ENCODE assay signal across 1 cellular context in the genomic region with DNA sequence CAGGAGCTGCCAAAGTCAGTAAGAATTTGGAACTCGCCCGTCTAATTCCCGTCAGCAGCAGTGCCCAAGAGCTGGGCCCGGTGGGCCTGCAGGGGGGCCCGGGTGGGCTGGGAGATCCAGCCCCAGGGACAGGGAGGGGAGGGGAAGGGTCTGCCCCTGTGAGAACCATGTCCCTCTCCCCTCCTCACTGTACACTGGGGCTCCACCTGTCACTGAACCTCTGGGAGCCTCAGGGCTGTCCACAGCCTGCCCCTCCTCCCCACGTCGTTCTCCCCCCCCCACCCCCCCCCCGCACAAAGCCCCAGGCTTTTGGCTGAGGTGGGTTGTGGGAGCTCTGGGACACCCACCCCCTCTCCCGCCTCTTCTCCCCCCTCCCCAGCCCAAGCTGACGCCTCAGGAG.
TF ChIP-seq lines count a peak whose summit lies in the region.

No MANE protein-coding gene starts in this region.

TF ChIP-seq in GM23338, 12 proteins besides CTCF, POLR2A, EP300 and RAD21 (continued from another document):
- no peak for TF ChIP-seq ZNF114 (CRISPR knock-in tag; IDR thresholded peaks at IDR 0.05)
- TF ChIP-seq STAT1 (IDR thresholded peaks at IDR 0.05; ENCODE audit: unreplicated experiment) = no peak
- TF ChIP-seq EZH2 (IDR thresholded peaks at IDR 0.05; ENCODE audit: low read depth, unreplicated experiment) = no peak
- no peak for TF ChIP-seq POLR2AphosphoS5 (IDR thresholded peaks at IDR 0.05; ENCODE audit: low read depth)
- TF ChIP-seq EZH2phosphoT487 (IDR thresholded peaks at IDR 0.05; ENCODE audit: unreplicated experiment) = no peak
- TF ChIP-seq JUNB (IDR thresholded peaks at IDR 0.05; ENCODE audit: unreplicated experiment) = no peak
- TF ChIP-seq NANOG (IDR thresholded peaks at IDR 0.05; ENCODE audit: borderline replicate concordance) = no peak
- TF ChIP-seq, protein P1, sequence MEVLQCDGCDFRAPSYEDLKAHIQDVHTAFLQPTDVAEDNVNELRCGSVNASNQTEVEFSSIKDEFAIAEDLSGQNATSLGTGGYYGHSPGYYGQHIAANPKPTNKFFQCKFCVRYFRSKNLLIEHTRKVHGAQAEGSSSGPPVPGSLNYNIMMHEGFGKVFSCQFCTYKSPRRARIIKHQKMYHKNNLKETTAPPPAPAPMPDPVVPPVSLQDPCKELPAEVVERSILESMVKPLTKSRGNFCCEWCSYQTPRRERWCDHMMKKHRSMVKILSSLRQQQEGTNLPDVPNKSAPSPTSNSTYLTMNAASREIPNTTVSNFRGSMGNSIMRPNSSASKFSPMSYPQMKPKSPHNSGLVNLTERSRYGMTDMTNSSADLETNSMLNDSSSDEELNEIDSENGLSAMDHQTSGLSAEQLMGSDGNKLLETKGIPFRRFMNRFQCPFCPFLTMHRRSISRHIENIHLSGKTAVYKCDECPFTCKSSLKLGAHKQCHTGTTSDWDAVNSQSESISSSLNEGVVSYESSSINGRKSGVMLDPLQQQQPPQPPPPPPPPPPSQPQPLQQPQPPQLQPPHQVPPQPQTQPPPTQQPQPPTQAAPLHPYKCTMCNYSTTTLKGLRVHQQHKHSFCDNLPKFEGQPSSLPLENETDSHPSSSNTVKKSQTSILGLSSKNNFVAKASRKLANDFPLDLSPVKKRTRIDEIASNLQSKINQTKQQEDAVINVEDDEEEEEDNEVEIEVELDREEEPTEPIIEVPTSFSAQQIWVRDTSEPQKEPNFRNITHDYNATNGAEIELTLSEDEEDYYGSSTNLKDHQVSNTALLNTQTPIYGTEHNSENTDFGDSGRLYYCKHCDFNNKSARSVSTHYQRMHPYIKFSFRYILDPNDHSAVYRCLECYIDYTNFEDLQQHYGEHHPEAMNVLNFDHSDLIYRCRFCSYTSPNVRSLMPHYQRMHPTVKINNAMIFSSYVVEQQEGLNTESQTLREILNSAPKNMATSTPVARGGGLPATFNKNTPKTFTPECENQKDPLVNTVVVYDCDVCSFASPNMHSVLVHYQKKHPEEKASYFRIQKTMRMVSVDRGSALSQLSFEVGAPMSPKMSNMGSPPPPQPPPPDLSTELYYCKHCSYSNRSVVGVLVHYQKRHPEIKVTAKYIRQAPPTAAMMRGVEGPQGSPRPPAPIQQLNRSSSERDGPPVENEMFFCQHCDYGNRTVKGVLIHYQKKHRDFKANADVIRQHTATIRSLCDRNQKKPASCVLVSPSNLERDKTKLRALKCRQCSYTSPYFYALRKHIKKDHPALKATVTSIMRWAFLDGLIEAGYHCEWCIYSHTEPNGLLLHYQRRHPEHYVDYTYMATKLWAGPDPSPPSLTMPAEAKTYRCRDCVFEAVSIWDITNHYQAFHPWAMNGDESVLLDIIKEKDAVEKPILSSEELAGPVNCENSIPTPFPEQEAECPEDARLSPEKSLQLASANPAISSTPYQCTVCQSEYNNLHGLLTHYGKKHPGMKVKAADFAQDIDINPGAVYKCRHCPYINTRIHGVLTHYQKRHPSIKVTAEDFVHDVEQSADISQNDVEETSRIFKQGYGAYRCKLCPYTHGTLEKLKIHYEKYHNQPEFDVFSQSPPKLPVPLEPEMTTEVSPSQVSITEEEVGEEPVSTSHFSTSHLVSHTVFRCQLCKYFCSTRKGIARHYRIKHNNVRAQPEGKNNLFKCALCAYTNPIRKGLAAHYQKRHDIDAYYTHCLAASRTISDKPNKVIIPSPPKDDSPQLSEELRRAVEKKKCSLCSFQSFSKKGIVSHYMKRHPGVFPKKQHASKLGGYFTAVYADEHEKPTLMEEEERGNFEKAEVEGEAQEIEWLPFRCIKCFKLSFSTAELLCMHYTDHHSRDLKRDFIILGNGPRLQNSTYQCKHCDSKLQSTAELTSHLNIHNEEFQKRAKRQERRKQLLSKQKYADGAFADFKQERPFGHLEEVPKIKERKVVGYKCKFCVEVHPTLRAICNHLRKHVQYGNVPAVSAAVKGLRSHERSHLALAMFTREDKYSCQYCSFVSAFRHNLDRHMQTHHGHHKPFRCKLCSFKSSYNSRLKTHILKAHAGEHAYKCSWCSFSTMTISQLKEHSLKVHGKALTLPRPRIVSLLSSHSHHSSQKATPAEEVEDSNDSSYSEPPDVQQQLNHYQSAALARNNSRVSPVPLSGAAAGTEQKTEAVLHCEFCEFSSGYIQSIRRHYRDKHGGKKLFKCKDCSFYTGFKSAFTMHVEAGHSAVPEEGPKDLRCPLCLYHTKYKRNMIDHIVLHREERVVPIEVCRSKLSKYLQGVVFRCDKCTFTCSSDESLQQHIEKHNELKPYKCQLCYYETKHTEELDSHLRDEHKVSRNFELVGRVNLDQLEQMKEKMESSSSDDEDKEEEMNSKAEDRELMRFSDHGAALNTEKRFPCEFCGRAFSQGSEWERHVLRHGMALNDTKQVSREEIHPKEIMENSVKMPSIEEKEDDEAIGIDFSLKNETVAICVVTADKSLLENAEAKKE (CRISPR knock-in tag; IDR thresholded peaks at IDR 0.05) = no peak
- no peak for TF ChIP-seq ZNF331 (CRISPR knock-in tag; IDR thresholded peaks at IDR 0.05; ENCODE audit: low read depth)
- TF ChIP-seq CREB1 (CRISPR knock-in tag; IDR thresholded peaks at IDR 0.05; ENCODE audit: low read depth) = no peak
- TF ChIP-seq ETS1 (IDR thresholded peaks at IDR 0.05) = no peak
